In genomic region chr10:110845756-110846620, GRCh38 we compare ENCODE assay signal across 1 cellular context.
TF ChIP-seq lines count a peak whose summit lies in the region.

No MANE protein-coding gene starts in this region.

TF ChIP-seq in A549, 52 proteins besides CTCF, POLR2A, EP300 and RAD21 (continued from another document):
- TF ChIP-seq REST (IDR thresholded peaks at IDR 0.05), result no peak
- TF ChIP-seq HOXA7 (CRISPR knock-in tag; IDR thresholded peaks at IDR 0.05), result no peak
- TF ChIP-seq USF2 (IDR thresholded peaks at IDR 0.05), result no peak
- no peak for TF ChIP-seq CHD4 (IDR thresholded peaks at IDR 0.05; ENCODE audit: borderline replicate concordance)
- TF ChIP-seq MAX (IDR thresholded peaks at IDR 0.05), result no peak
- no peak for TF ChIP-seq BCL3 (IDR thresholded peaks at IDR 0.05)
